9 cellular contexts compared by ENCODE assay signal in genomic region chr11:36508743-36509142, GRCh38. TPM values are rescaled to one million over a fixed set of nuclear protein-coding genes. Genes with fewer than 3 reads are reported as not detected.
DNase-seq lines count a peak whose midpoint lies in the region; ATAC-seq and TF ChIP-seq lines count a peak whose summit lies in the region.
"Had no signal": no experiment of that assay in that cellular context is flagged by ENCODE, and none has a peak within 500 bp of the region (broad histone marks: within the 10 kb centered on the region; RNA-seq: fewer than 3 reads in every experiment).

No MANE protein-coding gene starts in this region.

- TF ChIP-seq CTCF in heart right ventricle (IDR thresholded peaks at IDR 0.05) (no peak), MCF 10A (IDR thresholded peaks at IDR 0.05; ENCODE audit: unreplicated experiment) (no peak)

- H3K4me1 ChIP-seq in heart right ventricle (peaks cover 0 to 53% (median 38%) of the 10 kb centered on the region in 9 donors), mesodermal cell (ENCODE audit: control insufficient read depth, insufficient read depth, low read length, poor library complexity, severe bottlenecking) (peaks cover 4% of the 10 kb centered on the region)

- intact Hi-C loops in heart right ventricle (cut with DNase I) (no loop called here), cardiac septum (cut with DNase I) (loop anchor here (1.0 kb wide), 1 partner anchor 8 kb away; no protein-coding TSS in a partner anchor), MCF 10A (cut with micrococcal nuclease) (no loop called here)

- peaks cover 6% of the 10 kb centered on the region for H3K9me3 Mint-ChIP-seq in MCF 10A (ENCODE audit: unreplicated experiment)

- CTCF ChIA-PET in MCF 10A (lab: Yijun Ruan, JAX), result interaction anchor here (0.6 to 1.6 kb wide), 13 partner anchors 8 to 705 kb away, joined by 3 to 6 read pairs (median 3); no protein-coding TSS in a partner anchor

- H3K4me3 Mint-ChIP-seq in MCF 10A (ENCODE audit: unreplicated experiment), result peak overlapping the region; percentile 99

- ATAC-seq in heart right ventricle, result peak in 1 of 8 donors; percentile 21

- no peak for DNase-seq in heart right ventricle
- no peak for DNase-seq in cardiac septum (ENCODE audit: low spot score)
- DNase-seq in MCF 10A (ENCODE audit: unreplicated experiment), result peak; percentile 8
- no peak for DNase-seq in putamen (ENCODE audit: low spot score)
- no peak for DNase-seq in NCI-H2081 treated with DMSO at 0.1 percent for 48 hours (lab: John Stamatoyannopoulos, UW)
- DNase-seq in activated CD4-positive, alpha-beta T cell treated with anti-CD3 and anti-CD28 coated beads, Interleukin-2, amount 50 U/mL, for 48 hours, result no peak
- DNase-seq in stimulated activated CD4-positive, alpha-beta T cell treated with anti-CD3 and anti-CD28 coated beads, Interleukin-4, amount 100 ng/mL, for 24 hours, result no peak
- DNase-seq: occipital lobe had no signal

- no peaks in the 10 kb centered on the region for H3K27me3 Mint-ChIP-seq in MCF 10A (ENCODE audit: insufficient read depth, unreplicated experiment)

- H3K27ac Mint-ChIP-seq in MCF 10A (ENCODE audit: low read depth, unreplicated experiment), result peak overlapping the region; percentile 98

- BruUV-seq in MCF 10A (replicated peaks; lab: Mats Ljungman, UMichigan), result TSS peak; percentile 54

- 10 to 16% methylated on average over 3 of the region's 3 CpGs for WGBS in heart right ventricle, 2 donors
- 60% methylated on average over 2 of the region's 3 CpGs; no CpG with 5 or more reads in 1 of the 2 experiments for WGBS in mesodermal cell (ENCODE audit: insufficient coverage in 2 of 2), 2 experiments

- H3K27ac ChIP-seq in heart right ventricle (peak overlapping the region in 9 of 10 donors; percentile 87 to 98 (median 92)), mesodermal cell (ENCODE audit: low read depth, low read length, severe bottlenecking) (peak overlapping the region; percentile 10)

- peaks cover 0 to 16% (median 0%) of the 10 kb centered on the region in 9 donors for H3K36me3 ChIP-seq in heart right ventricle
- H3K36me3 ChIP-seq in mesodermal cell (ENCODE audit: control insufficient read depth, insufficient read depth, low read length), result peaks cover 21% of the 10 kb centered on the region

- POLR2A ChIA-PET in MCF 10A (lab: Yijun Ruan, JAX), result interaction anchor here (0.6 to 2.9 kb wide), 13 partner anchors 10 to 995 kb away, joined by 3 to 22 read pairs (median 4); no protein-coding TSS in a partner anchor

- peaks cover 19% of the 10 kb centered on the region for H3K4me1 Mint-ChIP-seq in MCF 10A (ENCODE audit: insufficient read depth, unreplicated experiment)

- H3K9me3 ChIP-seq in heart right ventricle (peaks cover 0 to 13% (median 2%) of the 10 kb centered on the region in 11 donors), mesodermal cell (ENCODE audit: control insufficient read depth, low read length) (peaks cover 1% of the 10 kb centered on the region)

- H3K36me3 Mint-ChIP-seq in MCF 10A (ENCODE audit: insufficient read depth, unreplicated experiment), result peaks cover 5% of the 10 kb centered on the region

- no peaks in the 10 kb centered on the region for H3K27me3 ChIP-seq in heart right ventricle

- H3K4me3 ChIP-seq in heart right ventricle, result peak overlapping the region; percentile 71 to 98 (median 88)
- peak overlapping the region; percentile 96 for H3K4me3 ChIP-seq in mesodermal cell (ENCODE audit: extremely low read depth, insufficient read depth, low read length, poor library complexity, severe bottlenecking)

RNA-seq across cellular contexts. Expression of gene TRAF6, which starts 1.3 kb away (rescaled TPM):
- total RNA-seq in heart right ventricle (10 to 100 TPM; 11.5 to 18.2 (median 13.4) TPM), cardiac septum (17.8 TPM), MCF 10A (2022) (9.2 and 12.2 TPM in 2 replicates)
- polyA plus RNA-seq in heart right ventricle, result 1 to 10 TPM; 3.0 to 3.7 TPM
- polyA plus RNA-seq in mesodermal cell (2013, experiment 1 of 2), result 15.6 TPM
- 14.2 TPM for polyA plus RNA-seq in mesodermal cell (2013, experiment 2 of 2)

RNA-seq across cellular contexts. Expression of gene RAG1, which starts 59.1 kb away (rescaled TPM):
- 1 to 10 TPM in 6 of 10 donors, under 1 TPM in 4; 0.64 to 2.1 (median 1.2) TPM for total RNA-seq in heart right ventricle
- polyA plus RNA-seq in heart right ventricle, result 1 to 10 TPM in 1 of 2 donors, under 1 TPM in 1; 0.26 to 1.3 TPM
- total RNA-seq in cardiac septum, result 1.2 TPM
- total RNA-seq in MCF 10A (2022), result 0.16 and 0.56 TPM in 2 replicates
- 1.00 TPM for polyA plus RNA-seq in mesodermal cell (2013, experiment 1 of 2)
- polyA plus RNA-seq in mesodermal cell (2013, experiment 2 of 2), result 1.7 TPM
